Comparison of ENCODE assay signal across 9 cellular contexts in genomic region chr6:12751694-12752304, GRCh38. TPM values are rescaled to one million over a fixed set of nuclear protein-coding genes. Genes with fewer than 3 reads are reported as not detected.
A peak's percentile ranks its signal among the peaks of the same experiment; 100 is the strongest.
DNase-seq lines count a peak whose midpoint lies in the region; ATAC-seq, FAIRE-seq and TF ChIP-seq lines count a peak whose summit lies in the region.
"Had no signal": no experiment of that assay in that cellular context is flagged by ENCODE, and none has a peak within 500 bp of the region (broad histone marks: within the 10 kb centered on the region; RNA-seq: fewer than 3 reads in every experiment).

No MANE protein-coding gene starts in this region.

- no peak overlapping the region for H2AFZ ChIP-seq in H9 (ENCODE audit: low read length)

- no peaks in the 10 kb centered on the region for H3K36me3 ChIP-seq in ovary

- H2BK5ac ChIP-seq in H9 (ENCODE audit: insufficient read length, low read length), result no peak overlapping the region

- no peak for TF ChIP-seq EP300 in A549 (IDR thresholded peaks at IDR 0.05)
- no peak for TF ChIP-seq EP300 in ovary (IDR thresholded peaks at IDR 0.05)

- no peak overlapping the region for H2BK120ac ChIP-seq in H9 (ENCODE audit: low read depth, low read length, poor library complexity, severe bottlenecking)

- H3K4me3 Mint-ChIP-seq in H9, result no peak overlapping the region; a peak in 1 of 5 replicates
- no peak overlapping the region for H3K4me3 Mint-ChIP-seq in CD4-positive, alpha-beta T cell

- no peak overlapping the region for H3K4me2 ChIP-seq in A549
- H3K4me2 ChIP-seq in H9 (ENCODE audit: insufficient read depth, insufficient read length, low read length), result no peak overlapping the region

- no peaks in the 10 kb centered on the region for H4K20me1 ChIP-seq in H9 (ENCODE audit: control insufficient read depth, insufficient read depth, insufficient read length)

- H3K4me1 ChIP-seq in A549 (no peaks in the 10 kb centered on the region), H9 (ENCODE audit: insufficient read depth, low read length) (peaks cover 2% of the 10 kb centered on the region; the same call in 1 of the 2 replicates), ovary (ENCODE audit: insufficient read depth) (no peaks in the 10 kb centered on the region)

- no peak for FAIRE-seq in A549 (lab: Jason Lieb, UNC)

- intact Hi-C loops in ovary (cut with DNase I), result no loop called here
- intact Hi-C loops in CD4-positive, alpha-beta T cell (cut with DNase I, micrococcal nuclease), result no loop called here

- POLR2A ChIA-PET in A549 (lab: Yijun Ruan, JAX), result no interaction called here
- POLR2A ChIA-PET in CD4-positive, alpha-beta T cell (lab: Charles Lee), result no interaction called here

- DNase-seq in A549 (ENCODE audit: low read depth in 1 of 2, low spot score in 1 of 2) (peak; percentile 14 to 15), H9 (peak; percentile 66), SW480 (ENCODE audit: low spot score) (peak; percentile 20), erythroblast (lab: John Stamatoyannopoulos, UW) (peak; percentile 30 to 47), ovary (peak in 3 of 5 donors; percentile 20 to 46 (median 30)), NCI-H146 treated with DMSO at 0.1 percent for 48 hours (lab: John Stamatoyannopoulos, UW; ENCODE audit: unreplicated experiment) (no peak)
- no peak for DNase-seq in CD4-positive, alpha-beta T cell

- peaks cover 7% of the 10 kb centered on the region for H3K23me2 ChIP-seq in H9 (ENCODE audit: insufficient read length, low read depth, low read length, poor library complexity, severe bottlenecking)

- H3K14ac ChIP-seq in H9 (ENCODE audit: insufficient read depth, low read length), result no peak overlapping the region

- no peaks in the 10 kb centered on the region for H3K79me2 ChIP-seq in H9 (ENCODE audit: insufficient read depth, low read length)

- no peak overlapping the region for H3K9ac ChIP-seq in H9 (ENCODE audit: extremely low read depth, insufficient read length, low read length)

- H2BK12ac ChIP-seq in H9 (ENCODE audit: insufficient read length, low read depth, low read length), result no peak overlapping the region

- no peak overlapping the region for H3T11ph ChIP-seq in H9 (ENCODE audit: low read length)

- peak; percentile 62 to 81; a peak in 5 of 6 replicates for ATAC-seq in A549
- no peak for ATAC-seq in CD4-positive, alpha-beta T cell (ENCODE audit: poor library complexity)
- ATAC-seq in HG02981 (IDR thresholded peaks at IDR 0.05; ENCODE audit: unreplicated experiment), result no peak

- no peak for TF ChIP-seq POLR2A in A549 (IDR thresholded peaks at IDR 0.05; ENCODE audit: low read length)
- TF ChIP-seq POLR2A in erythroblast (IDR thresholded peaks at IDR 0.05; ENCODE audit: low read length), result no peak
- TF ChIP-seq POLR2A in ovary (IDR thresholded peaks at IDR 0.05), result no peak

- no peak overlapping the region for H4K91ac ChIP-seq in H9 (ENCODE audit: insufficient read length, low read depth, low read length)

- no peak overlapping the region for H3K56ac ChIP-seq in H9 (ENCODE audit: insufficient read length, low read depth, low read length)

- H2BK15ac ChIP-seq in H9 (ENCODE audit: low read depth, low read length), result no peak overlapping the region

- H3K9me3 Mint-ChIP-seq in H9, result no peaks in the 10 kb centered on the region
- H3K9me3 Mint-ChIP-seq in CD4-positive, alpha-beta T cell, result peaks cover 8% of the 10 kb centered on the region

- H4K5ac ChIP-seq in H9 (ENCODE audit: insufficient read length, low read depth, low read length), result no peak overlapping the region

- H3K4me3 ChIP-seq in A549 (no peak overlapping the region), ovary (no peak overlapping the region)

- CTCF ChIA-PET in A549 (lab: Yijun Ruan, JAX), result no interaction called here
- CTCF ChIA-PET in CD4-positive, alpha-beta T cell (lab: Charles Lee), result no interaction called here

- H2BK20ac ChIP-seq in H9 (ENCODE audit: low read depth, low read length, poor library complexity, severe bottlenecking), result no peak overlapping the region

- H3K9me3 ChIP-seq in A549 (no peaks in the 10 kb centered on the region; the same call in 2 of the 3 replicates), H9 (ENCODE audit: control insufficient read depth, low read depth, low read length) (no peaks in the 10 kb centered on the region), ovary (peaks cover 0 to 2% of the 10 kb centered on the region in 2 donors)
- H3K9me3 ChIP-seq in CD4-positive, alpha-beta T cell (ENCODE audit: control insufficient read depth, low read length), result no peaks in the 10 kb centered on the region

- no peak overlapping the region for H3K4ac ChIP-seq in H9 (ENCODE audit: low read depth, low read length)

- no peaks in the 10 kb centered on the region; the same call in 1 of the 2 replicates for H3K27me3 ChIP-seq in H9 (ENCODE audit: insufficient read depth, low read length)
- H3K27me3 ChIP-seq in ovary, result no peaks in the 10 kb centered on the region
- peaks cover 39% of the 10 kb centered on the region for H3K27me3 ChIP-seq in CD4-positive, alpha-beta T cell (ENCODE audit: control insufficient read depth, insufficient read depth, low read length)

- TF ChIP-seq CTCF in A549 (IDR thresholded peaks at IDR 0.05), result no peak
- no peak for TF ChIP-seq CTCF in H9 (conservative IDR thresholded peaks at IDR 0.05)
- no peak for TF ChIP-seq CTCF in ovary (IDR thresholded peaks at IDR 0.05)
- TF ChIP-seq CTCF in CD4-positive, alpha-beta T cell (IDR thresholded peaks at IDR 0.05), result no peak

- H3K23ac ChIP-seq in H9 (ENCODE audit: insufficient read length, low read depth, low read length), result no peak overlapping the region

- H3K18ac ChIP-seq in H9 (ENCODE audit: insufficient read length, low read depth, low read length), result no peak overlapping the region

- H2AK5ac ChIP-seq in H9 (ENCODE audit: insufficient read length, low read length), result no peak overlapping the region

- no peak for TF ChIP-seq RAD21 in A549 (conservative IDR thresholded peaks at IDR 0.05 in 1 of 2, IDR thresholded peaks at IDR 0.05 in 1 of 2)

- no peaks in the 10 kb centered on the region; a peak in 1 of 7 replicates for H3K36me3 Mint-ChIP-seq in H9 (ENCODE audit: insufficient read depth in 1 of 3, low read depth in 3 of 3)
- no peaks in the 10 kb centered on the region for H3K36me3 Mint-ChIP-seq in CD4-positive, alpha-beta T cell (ENCODE audit: low read depth)

- H4K8ac ChIP-seq in H9 (replicated peaks; ENCODE audit: insufficient read length, low read depth, low read length), result no peak overlapping the region

- no peak overlapping the region for H3K27ac Mint-ChIP-seq in H9
- H3K27ac Mint-ChIP-seq in CD4-positive, alpha-beta T cell, result no peak overlapping the region

- no peaks in the 10 kb centered on the region for H3K79me1 ChIP-seq in H9 (ENCODE audit: insufficient read depth, low read depth, low read length, poor library complexity, severe bottlenecking)

- H3K27me3 Mint-ChIP-seq in H9 (ENCODE audit: low read depth), result peaks cover 22% of the 10 kb centered on the region
- peaks cover 72% of the 10 kb centered on the region for H3K27me3 Mint-ChIP-seq in CD4-positive, alpha-beta T cell

- H3K27ac ChIP-seq in A549 (no peak overlapping the region), H9 (ENCODE audit: insufficient read length, low read depth, low read length) (no peak overlapping the region), ovary (no peak overlapping the region)
- no peak overlapping the region for H3K27ac ChIP-seq in CD4-positive, alpha-beta T cell (ENCODE audit: low read depth, low read length)
- H3K27ac ChIP-seq: VCaP had no signal

- 34% methylated on average over 10 of the region's 10 CpGs for WGBS in A549 (ENCODE audit: missing lambda C conversion rate)
- whole genome bisulfite sequencing in H9 (ENCODE audit: extremely low coverage, insufficient read length, low lambda C conversion rate), result no CpG with 5 or more reads among the region's 10 CpGs
- 25 to 31% (median 29%) methylated on average over 10 of the region's 10 CpGs for WGBS in ovary, 3 donors

- peaks cover 31 to 42% of the 10 kb centered on the region in 2 experiments for H3K4me1 Mint-ChIP-seq in H9
- H3K4me1 Mint-ChIP-seq in CD4-positive, alpha-beta T cell (ENCODE audit: low read depth), result peaks cover 12% of the 10 kb centered on the region

TF ChIP-seq in A549, 52 proteins besides CTCF, POLR2A, EP300 and RAD21:
- TF ChIP-seq REST (IDR thresholded peaks at IDR 0.05) (peak; percentile 93), EHMT2 (IDR thresholded peaks at IDR 0.05; ENCODE audit: low read depth) (0 out of 2 replicates have a peak, but pooled peaks have one; percentile 25), MAFK (IDR thresholded peaks at IDR 0.05; ENCODE audit: partially characterized antibody) (no peak), CBX2 (IDR thresholded peaks at IDR 0.05; ENCODE audit: borderline replicate concordance, low read depth) (no peak), FOSB (CRISPR knock-in tag; IDR thresholded peaks at IDR 0.05) (no peak)

RNA-seq across cellular contexts. Expression of gene PHACTR1, which starts 35.2 kb away (rescaled TPM):
- polyA plus RNA-seq in A549 (2011; rRNA removed) (not detected in 2 replicates), A549 (2017; fragmentation: RNase III; extraction: RNeasy Plus Mini Kit Qiagen cat#74134 plus additional on column Dnase treatment) (0.07 TPM in 1 of 3 replicates, not detected in the others), ovary (1 to 10 TPM in 1 of 2 donors, under 1 TPM in 1; 0.79 to 4.0 TPM)
- not detected in 2 replicates for polyA plus RNA-seq in A549 (2012; cell fraction: cytosol; rRNA removed)
- 0.01 TPM in 1 of 2 replicates, not detected in the other for polyA plus RNA-seq in A549 (2012; cell fraction: nucleus; rRNA removed)
- polyA minus RNA-seq in A549 (2011; rRNA and poly(A)+ RNA removed), result not detected in 2 replicates
- total RNA-seq in H9 (2021) (13.6 and 15.9 TPM in 2 replicates), ovary (10 to 100 TPM in 1 of 7 donors, 1 to 10 TPM in 5, under 1 TPM in 1; 0.48 to 10.9 (median 3.7) TPM)
- 1 to 10 TPM; 1.3 to 2.3 TPM for total RNA-seq in CD4-positive, alpha-beta T cell

Comparison
In these comparisons a context has a peak if more than half of its experiments do, and no peak if none do; other contexts are left out.
1. ATAC-seq: peak in A549 (2 of 2); none in CD4-positive, alpha-beta T cell (single experiment) and HG02981 (single experiment).
2. DNase-seq: peak in A549 (2 of 2), H9 (single experiment), SW480 (single experiment), erythroblast (2 of 2) and ovary (3 of 5); none in NCI-H146 treated with DMSO at 0.1 percent for 48 hours (single experiment) and CD4-positive, alpha-beta T cell (0 of 10).